Comparison of ENCODE assay signal across 8 cellular contexts in the genomic region with DNA sequence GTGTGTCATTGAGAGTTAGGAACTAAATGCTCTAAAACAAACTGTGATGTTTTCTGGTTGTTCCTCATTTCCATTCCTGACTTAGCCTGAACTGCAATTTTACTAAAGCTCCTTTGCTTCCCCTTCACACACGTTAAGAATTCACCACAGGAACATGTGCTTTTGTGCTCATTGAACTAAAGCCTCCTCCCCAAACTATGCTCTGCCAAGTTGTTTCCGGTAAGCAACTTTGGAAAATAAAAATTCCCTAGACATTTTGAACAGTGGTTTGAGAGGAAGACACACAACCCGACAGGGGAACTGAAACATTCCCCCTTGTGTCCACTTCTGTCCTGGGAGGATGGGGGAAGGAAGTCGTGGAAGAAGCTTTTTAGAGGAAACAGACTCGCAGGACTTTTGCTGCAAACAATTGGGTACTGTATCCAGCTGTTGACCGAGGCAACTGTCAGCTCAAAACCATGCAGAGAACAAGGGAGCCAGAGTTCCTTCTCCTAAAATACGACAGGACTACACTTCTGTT.
DNase-seq lines count a peak whose midpoint lies in the region; ATAC-seq and TF ChIP-seq lines count a peak whose summit lies in the region.

No MANE protein-coding gene starts in this region.

- DNase-seq in CD1c-positive myeloid dendritic cell (ENCODE audit: extremely low spot score), result peak; percentile 86
- DNase-seq in NCI-H526 (lab: John Stamatoyannopoulos, UW), result peak; percentile 44 to 65
- DNase-seq in dedifferentiated amniotic fluid mesenchymal stem cell (ENCODE audit: extremely low spot score), result peak; percentile 43
- peak in 1 of 3 donors; percentile 24 for DNase-seq in mucosa of descending colon
- DNase-seq in H7, result no peak
- DNase-seq in stimulated activated CD4-positive, alpha-beta T cell treated with anti-CD3 and anti-CD28 coated beads, Interleukin-4, amount 100 ng/mL, for 4 hours, result no peak

- H3K9me3 ChIP-seq in mucosa of descending colon, result no peaks in the 10 kb centered on the region

- no peaks in the 10 kb centered on the region for H3K27me3 ChIP-seq in H7 (ENCODE audit: control insufficient read depth, insufficient read depth, low read length)

- intact Hi-C loops in mucosa of descending colon (cut with DNase I, micrococcal nuclease), result no loop called here

- H3K4me3 ChIP-seq in mucosa of descending colon, result no peak overlapping the region
- no peak overlapping the region for H3K4me3 ChIP-seq in H7 (ENCODE audit: insufficient read depth, low read depth, low read length)

- H3K36me3 ChIP-seq in mucosa of descending colon (ENCODE audit: low read depth) (no peaks in the 10 kb centered on the region), H7 (replicated peaks; ENCODE audit: control insufficient read depth, insufficient read depth, low read length) (no peaks in the 10 kb centered on the region)

- ATAC-seq in mucosa of descending colon, result peak; percentile 49
- no peak for ATAC-seq in GM18498 (IDR thresholded peaks at IDR 0.05; ENCODE audit: unreplicated experiment)
- ATAC-seq in HG03196 (IDR thresholded peaks at IDR 0.05; ENCODE audit: unreplicated experiment), result no peak

- peaks cover 27% of the 10 kb centered on the region for H3K4me1 ChIP-seq in mucosa of descending colon (ENCODE audit: low read depth)

- TF ChIP-seq CTCF in mucosa of descending colon (IDR thresholded peaks at IDR 0.05), result no peak

Comparison
In these comparisons a context has a peak if more than half of its experiments do, and no peak if none do; other contexts are left out.
1. DNase-seq: peak in CD1c-positive myeloid dendritic cell (single experiment), NCI-H526 (2 of 2) and dedifferentiated amniotic fluid mesenchymal stem cell (single experiment); none in H7 (single experiment) and stimulated activated CD4-positive, alpha-beta T cell treated with anti-CD3 and anti-CD28 coated beads, Interleukin-4, amount 100 ng/mL, for 4 hours (0 of 2).